Comparison of ENCODE assay signal across 20 cellular contexts in the genomic region with DNA sequence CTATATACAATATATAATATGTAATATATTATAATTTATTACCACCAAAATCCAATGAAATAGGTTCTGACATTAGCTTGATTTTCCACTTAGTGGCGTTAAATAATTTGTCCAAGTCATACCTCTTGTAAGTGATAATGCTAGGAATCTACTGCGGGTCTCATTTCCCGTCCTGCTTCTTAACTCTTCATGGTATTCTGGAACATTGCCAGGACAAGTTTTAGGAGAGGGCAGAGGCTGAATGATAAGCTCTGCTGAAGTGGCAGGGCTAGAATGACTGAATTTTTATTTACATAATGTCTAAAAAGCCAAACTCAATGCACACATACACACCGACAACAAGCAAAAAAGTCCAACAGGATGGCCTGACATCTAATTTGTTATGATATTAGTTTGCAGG.
DNase-seq lines count a peak whose midpoint lies in the region; ATAC-seq and TF ChIP-seq lines count a peak whose summit lies in the region.
"Had no signal": no experiment of that assay in that cellular context is flagged by ENCODE, and none has a peak within 500 bp of the region (broad histone marks: within the 10 kb centered on the region; RNA-seq: fewer than 3 reads in every experiment).

No MANE protein-coding gene starts in this region.

- H3K9me3 Mint-ChIP-seq in WTC11 = no peaks in the 10 kb centered on the region
- H3K9me3 Mint-ChIP-seq: GM23338 had no signal

- no peak for TF ChIP-seq POLR2A in heart left ventricle (IDR thresholded peaks at IDR 0.05)

- no peaks in the 10 kb centered on the region for H3K36me3 Mint-ChIP-seq in WTC11

- no peaks in the 10 kb centered on the region for H3K27me3 Mint-ChIP-seq in WTC11 (ENCODE audit: low read depth)

- no peaks in the 10 kb centered on the region for H3K36me3 ChIP-seq in heart left ventricle
- H3K36me3 ChIP-seq: SJSA1 had no signal

- DNase-seq in SHP77 (lab: John Stamatoyannopoulos, UW) = peak; percentile 1 to 14
- DNase-seq in SHP77 treated with DMSO at 0.1 percent for 48 hours (lab: John Stamatoyannopoulos, UW) = no peak
- peak; percentile 5 for DNase-seq in M059J (ENCODE audit: low read depth)
- DNase-seq in NCI-H510A (lab: John Stamatoyannopoulos, UW) = peak; percentile 84
- DNase-seq in WTC11 (ENCODE audit: low spot score) = no peak
- DNase-seq in caudate nucleus (lab: John Stamatoyannopoulos, UW) = no peak
- no peak for DNase-seq in heart left ventricle
- DNase-seq: DND-41; KG1; NCI-H1048; NCI-H187; NCI-H2171; NK-92 treated with Interleukin-12 subunit alpha and Interleukin-12 subunit beta, amount 100 ng/mL, for 24 hours; RPMI8226; T-helper 2 cell had no signal

- H3K27me3 ChIP-seq in heart left ventricle = no peaks in the 10 kb centered on the region
- H3K27me3 ChIP-seq: SJSA1 had no signal

- intact Hi-C loops in heart left ventricle (cut with DNase I) = no loop called here

- no peaks in the 10 kb centered on the region for H3K4me1 Mint-ChIP-seq in WTC11
- H3K4me1 Mint-ChIP-seq: GM23338 had no signal

- no peak for TF ChIP-seq CTCF in WTC11 (IDR thresholded peaks at IDR 0.05)
- TF ChIP-seq CTCF in heart left ventricle (IDR thresholded peaks at IDR 0.05) = no peak

- POLR2A ChIA-PET in WTC11 (lab: Charles Lee) = no interaction called here

- no peaks in the 10 kb centered on the region for H3K9me3 ChIP-seq in heart left ventricle
- H3K9me3 ChIP-seq: SJSA1 had no signal

- CTCF ChIA-PET in WTC11 (lab: Charles Lee) = no interaction called here

- H3K27ac Mint-ChIP-seq in WTC11 = no peak overlapping the region
- H3K27ac Mint-ChIP-seq: GM23338 had no signal

- WGBS in heart left ventricle, 4 donors = 31 to 46% (median 42%) methylated on average over 4 of the region's 4 CpGs

- no peak overlapping the region for H3K27ac ChIP-seq in caudate nucleus (ENCODE audit: low read depth, low read length)
- no peak overlapping the region for H3K27ac ChIP-seq in heart left ventricle
- H3K27ac ChIP-seq: C4-2B, SJSA1 had no signal

- H3K4me1 ChIP-seq in heart left ventricle = no peaks in the 10 kb centered on the region
- H3K4me1 ChIP-seq: SJSA1 had no signal

- ATAC-seq in WTC11 = no peak
- no peak for ATAC-seq in heart left ventricle
- ATAC-seq: GM12878, GM23338, HCT116 had no signal

- H3K4me3 ChIP-seq in heart left ventricle = no peak overlapping the region
- H3K4me3 ChIP-seq: GM12878, GM23338, SJSA1 had no signal

- no peak overlapping the region for H3K4me3 Mint-ChIP-seq in WTC11
- H3K4me3 Mint-ChIP-seq: GM23338 had no signal

TF ChIP-seq in WTC11, 78 proteins besides CTCF, POLR2A, EP300 and RAD21 (continues in another document):
- TF ChIP-seq AR (CRISPR knock-in tag; IDR thresholded peaks at IDR 0.05) (no peak), GABPB1 (CRISPR knock-in tag; IDR thresholded peaks at IDR 0.05) (no peak), NFYB (CRISPR knock-in tag; conservative IDR thresholded peaks at IDR 0.05; ENCODE audit: low read depth) (no peak), JUN (CRISPR knock-in tag; IDR thresholded peaks at IDR 0.05) (no peak), ZNF232 (CRISPR knock-in tag; IDR thresholded peaks at IDR 0.05) (no peak), ATF2 (CRISPR knock-in tag; IDR thresholded peaks at IDR 0.05; ENCODE audit: borderline replicate concordance, low read depth) (no peak), NR3C1 (CRISPR knock-in tag; conservative IDR thresholded peaks at IDR 0.05; ENCODE audit: low read depth) (no peak), TP53 (CRISPR knock-in tag; IDR thresholded peaks at IDR 0.05) (no peak)
- TF ChIP-seq, protein P1, sequence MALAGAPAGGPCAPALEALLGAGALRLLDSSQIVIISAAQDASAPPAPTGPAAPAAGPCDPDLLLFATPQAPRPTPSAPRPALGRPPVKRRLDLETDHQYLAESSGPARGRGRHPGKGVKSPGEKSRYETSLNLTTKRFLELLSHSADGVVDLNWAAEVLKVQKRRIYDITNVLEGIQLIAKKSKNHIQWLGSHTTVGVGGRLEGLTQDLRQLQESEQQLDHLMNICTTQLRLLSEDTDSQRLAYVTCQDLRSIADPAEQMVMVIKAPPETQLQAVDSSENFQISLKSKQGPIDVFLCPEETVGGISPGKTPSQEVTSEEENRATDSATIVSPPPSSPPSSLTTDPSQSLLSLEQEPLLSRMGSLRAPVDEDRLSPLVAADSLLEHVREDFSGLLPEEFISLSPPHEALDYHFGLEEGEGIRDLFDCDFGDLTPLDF (CRISPR knock-in tag; IDR thresholded peaks at IDR 0.05) = no peak
- TF ChIP-seq, protein P2, sequence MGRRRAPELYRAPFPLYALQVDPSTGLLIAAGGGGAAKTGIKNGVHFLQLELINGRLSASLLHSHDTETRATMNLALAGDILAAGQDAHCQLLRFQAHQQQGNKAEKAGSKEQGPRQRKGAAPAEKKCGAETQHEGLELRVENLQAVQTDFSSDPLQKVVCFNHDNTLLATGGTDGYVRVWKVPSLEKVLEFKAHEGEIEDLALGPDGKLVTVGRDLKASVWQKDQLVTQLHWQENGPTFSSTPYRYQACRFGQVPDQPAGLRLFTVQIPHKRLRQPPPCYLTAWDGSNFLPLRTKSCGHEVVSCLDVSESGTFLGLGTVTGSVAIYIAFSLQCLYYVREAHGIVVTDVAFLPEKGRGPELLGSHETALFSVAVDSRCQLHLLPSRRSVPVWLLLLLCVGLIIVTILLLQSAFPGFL (CRISPR knock-in tag; IDR thresholded peaks at IDR 0.05; ENCODE audit: borderline replicate concordance) = no peak
- TF ChIP-seq, protein P3, sequence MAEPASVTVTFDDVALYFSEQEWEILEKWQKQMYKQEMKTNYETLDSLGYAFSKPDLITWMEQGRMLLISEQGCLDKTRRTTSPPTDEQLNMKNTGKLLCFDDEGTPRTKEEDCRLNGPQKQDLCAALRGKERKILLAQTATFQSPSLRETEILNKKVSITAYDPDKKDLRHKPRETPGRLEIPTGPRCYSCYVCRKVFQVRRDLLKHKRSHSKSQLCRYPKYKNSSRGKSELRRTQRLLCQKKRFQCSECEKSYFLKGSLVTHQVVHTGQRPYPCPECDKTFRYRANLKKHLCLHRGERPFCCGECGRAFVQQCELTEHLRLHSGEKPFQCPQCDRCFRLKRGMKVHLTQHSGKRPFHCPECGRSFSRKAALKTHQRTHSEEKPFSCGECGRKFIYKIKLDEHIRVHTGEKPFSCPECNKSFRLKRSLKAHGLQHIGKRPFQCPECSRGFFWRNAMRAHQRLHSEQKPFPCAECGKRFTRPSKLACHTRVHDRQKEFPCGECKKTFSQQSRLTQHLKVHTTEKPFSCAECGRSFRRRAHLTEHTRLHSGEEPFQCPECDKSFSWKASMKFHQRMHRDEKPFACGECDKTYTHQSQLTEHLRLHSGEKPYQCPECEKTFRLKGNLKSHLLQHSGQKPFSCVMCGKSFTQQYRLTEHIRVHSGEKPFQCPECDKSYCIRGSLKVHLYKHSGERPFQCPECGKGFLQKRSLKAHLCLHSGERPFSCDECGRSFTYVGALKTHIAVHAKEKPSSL (CRISPR knock-in tag; conservative IDR thresholded peaks at IDR 0.05) = no peak
- TF ChIP-seq, protein P4, sequence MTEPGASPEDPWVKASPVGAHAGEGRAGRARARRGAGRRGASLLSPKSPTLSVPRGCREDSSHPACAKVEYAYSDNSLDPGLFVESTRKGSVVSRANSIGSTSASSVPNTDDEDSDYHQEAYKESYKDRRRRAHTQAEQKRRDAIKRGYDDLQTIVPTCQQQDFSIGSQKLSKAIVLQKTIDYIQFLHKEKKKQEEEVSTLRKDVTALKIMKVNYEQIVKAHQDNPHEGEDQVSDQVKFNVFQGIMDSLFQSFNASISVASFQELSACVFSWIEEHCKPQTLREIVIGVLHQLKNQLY (CRISPR knock-in tag; IDR thresholded peaks at IDR 0.05) = no peak

Comparison
In these comparisons a context has a peak if more than half of its experiments do, and no peak if none do; other contexts are left out.
1. DNase-seq: peak in SHP77 (2 of 2), M059J (single experiment) and NCI-H510A (single experiment); none in SHP77 treated with DMSO at 0.1 percent for 48 hours (single experiment), WTC11 (single experiment), caudate nucleus (0 of 61) and heart left ventricle (0 of 5).